In genomic region chr12:56101045-56101444, GRCh38 we compare ENCODE assay signal across 18 cellular contexts. TPM values are rescaled to one million over a fixed set of nuclear protein-coding genes. Genes with fewer than 3 reads are reported as not detected.
DNase-seq lines count a peak whose midpoint lies in the region; TF ChIP-seq lines count a peak whose summit lies in the region.
"Had no signal": no experiment of that assay in that cellular context is flagged by ENCODE, and none has a peak within 500 bp of the region (broad histone marks: within the 10 kb centered on the region; RNA-seq: fewer than 3 reads in every experiment).

No MANE protein-coding gene starts in this region.

- H3K27ac ChIP-seq in 22Rv1 (peak overlapping the region; percentile 92; the same call in 1 of the 2 replicates), HEK293 (ENCODE audit: extremely low read depth, low read depth, low read length) (no peak overlapping the region), OCI-LY7 (ENCODE audit: low read depth, low read length, poor library complexity, severe bottlenecking) (no peak overlapping the region)
- H3K27ac ChIP-seq: PC-9 had no signal

- H3K4me3 Mint-ChIP-seq in activated CD4-positive, alpha-beta T cell treated with anti-CD3 and anti-CD28 coated beads, Interleukin-2, amount 10 ng/mL, durations not matched to agents 7 days and 5 days: no peak overlapping the region
- no peak overlapping the region for H3K4me3 Mint-ChIP-seq in activated CD4-positive, alpha-beta T cell treated with anti-CD3 and anti-CD28 coated beads, Interleukin-2, amount 10 ng/mL, durations not matched to agents 24 days and 14 days
- H3K4me3 Mint-ChIP-seq in endothelial cell (ENCODE audit: unreplicated experiment): peak overlapping the region; percentile 65
- H3K4me3 Mint-ChIP-seq: B cell had no signal

- H3K36me3 ChIP-seq in HEK293 (ENCODE audit: control insufficient read depth in 2 of 2, insufficient read depth in 1 of 2, low read length in 2 of 2): peaks cover 0 to 20% of the 10 kb centered on the region in 2 experiments; a peak in 2 of 3 replicates
- peaks cover 15% of the 10 kb centered on the region for H3K36me3 ChIP-seq in OCI-LY7 (ENCODE audit: insufficient read depth, low read length)

- no peak overlapping the region for H2AFZ ChIP-seq in OCI-LY7 (ENCODE audit: low read length)
- H2AFZ ChIP-seq: PC-9 had no signal

- no peak overlapping the region for H3K4me2 ChIP-seq in OCI-LY7 (ENCODE audit: low read length)
- H3K4me2 ChIP-seq: PC-9 had no signal

- H3K79me2 ChIP-seq in OCI-LY7 (ENCODE audit: insufficient read depth, low read depth, low read length): peaks cover 17% of the 10 kb centered on the region

- peaks cover 44% of the 10 kb centered on the region for H3K4me1 Mint-ChIP-seq in activated CD4-positive, alpha-beta T cell treated with anti-CD3 and anti-CD28 coated beads, Interleukin-2, amount 10 ng/mL, durations not matched to agents 7 days and 5 days
- peaks cover 27% of the 10 kb centered on the region for H3K4me1 Mint-ChIP-seq in activated CD4-positive, alpha-beta T cell treated with anti-CD3 and anti-CD28 coated beads, Interleukin-2, amount 10 ng/mL, durations not matched to agents 24 days and 14 days
- peaks cover 33% of the 10 kb centered on the region for H3K4me1 Mint-ChIP-seq in endothelial cell (ENCODE audit: unreplicated experiment)

- no peak for TF ChIP-seq CTCF in 22Rv1 (IDR thresholded peaks at IDR 0.05)
- no peak for TF ChIP-seq CTCF in HEK293 (tag by site-specific recombination; IDR thresholded peaks at IDR 0.05)
- no peak for TF ChIP-seq CTCF in endothelial cell (IDR thresholded peaks at IDR 0.05; ENCODE audit: unreplicated experiment)
- no peak for TF ChIP-seq CTCF in OCI-LY7 (conservative IDR thresholded peaks at IDR 0.05; ENCODE audit: low read length)

- intact Hi-C loops in activated CD4-positive, alpha-beta T cell treated with anti-CD3 and anti-CD28 coated beads, Interleukin-2, amount 10 ng/mL, durations not matched to agents 24 days and 14 days (cut with micrococcal nuclease): loop anchor here (5.0 kb wide), 2 partner anchors 346 to 359 kb away; partner anchors contain the start of genes GDF11 and TIMELESS
- intact Hi-C loops in OCI-LY7 (cut with micrococcal nuclease; ENCODE audit: unreplicated experiment): no loop called here
- intact Hi-C loops in posterior vena cava (cut with DNase I): no loop called here

- peak overlapping the region; percentile 81 for H3K27ac Mint-ChIP-seq in activated CD4-positive, alpha-beta T cell treated with anti-CD3 and anti-CD28 coated beads, Interleukin-2, amount 10 ng/mL, durations not matched to agents 7 days and 5 days
- no peak overlapping the region for H3K27ac Mint-ChIP-seq in activated CD4-positive, alpha-beta T cell treated with anti-CD3 and anti-CD28 coated beads, Interleukin-2, amount 10 ng/mL, durations not matched to agents 24 days and 14 days
- H3K27ac Mint-ChIP-seq in endothelial cell (ENCODE audit: unreplicated experiment): no peak overlapping the region
- H3K27ac Mint-ChIP-seq: B cell had no signal

- 0 out of 2 replicates have a peak, but pooled peaks cover under 1% of the 10 kb centered on the region for H3K4me1 ChIP-seq in HEK293 (ENCODE audit: control insufficient read depth, insufficient read depth, low read length)
- H3K4me1 ChIP-seq in OCI-LY7 (ENCODE audit: insufficient read depth, low read length, poor library complexity, severe bottlenecking): peaks cover 15% of the 10 kb centered on the region

- peaks cover 8% of the 10 kb centered on the region for H3K27me3 Mint-ChIP-seq in activated CD4-positive, alpha-beta T cell treated with anti-CD3 and anti-CD28 coated beads, Interleukin-2, amount 10 ng/mL, durations not matched to agents 7 days and 5 days
- peaks cover 13% of the 10 kb centered on the region for H3K27me3 Mint-ChIP-seq in activated CD4-positive, alpha-beta T cell treated with anti-CD3 and anti-CD28 coated beads, Interleukin-2, amount 10 ng/mL, durations not matched to agents 24 days and 14 days
- H3K27me3 Mint-ChIP-seq in endothelial cell (ENCODE audit: unreplicated experiment): peaks cover 5% of the 10 kb centered on the region

- no peak for DNase-seq in activated CD4-positive, alpha-beta T cell treated with anti-CD3 and anti-CD28 coated beads, Interleukin-2, amount 10 ng/mL, durations not matched to agents 7 days and 5 days
- no peak for DNase-seq in activated CD4-positive, alpha-beta T cell treated with anti-CD3 and anti-CD28 coated beads, Interleukin-2, amount 10 ng/mL, durations not matched to agents 24 days and 14 days
- DNase-seq in endothelial cell (ENCODE audit: low spot score) (no peak), OCI-LY7 (ENCODE audit: low spot score) (no peak), superior temporal gyrus (ENCODE audit: extremely low spot score) (no peak), posterior vena cava (ENCODE audit: low spot score) (no peak)
- DNase-seq: DMS79, GOT3, MM.1S, NCI-H1092, NCI-H1436 treated with DMSO at 0.1 percent for 48 hours, NCI-H2029, NCI-H345, NCI-H526, PC-9 had no signal

- no peaks in the 10 kb centered on the region for H3K9me3 Mint-ChIP-seq in activated CD4-positive, alpha-beta T cell treated with anti-CD3 and anti-CD28 coated beads, Interleukin-2, amount 10 ng/mL, durations not matched to agents 7 days and 5 days
- H3K9me3 Mint-ChIP-seq in activated CD4-positive, alpha-beta T cell treated with anti-CD3 and anti-CD28 coated beads, Interleukin-2, amount 10 ng/mL, durations not matched to agents 24 days and 14 days: no peaks in the 10 kb centered on the region
- no peaks in the 10 kb centered on the region for H3K9me3 Mint-ChIP-seq in endothelial cell (ENCODE audit: unreplicated experiment)

- peaks cover 8% of the 10 kb centered on the region for H4K20me1 ChIP-seq in OCI-LY7 (ENCODE audit: insufficient read depth, low read length)

- H3K9me2 ChIP-seq in OCI-LY7 (ENCODE audit: insufficient read depth, low read length): no peaks in the 10 kb centered on the region

- H3K9me3 ChIP-seq in HEK293 (ENCODE audit: control insufficient read depth, insufficient read depth, low read depth, low read length) (no peaks in the 10 kb centered on the region), OCI-LY7 (ENCODE audit: low read length) (no peaks in the 10 kb centered on the region)

- no TSS peak for BruUV-seq in OCI-LY7 (replicated peaks; lab: Mats Ljungman, UMichigan)

- no peak overlapping the region for H3K4me3 ChIP-seq in HEK293 (ENCODE audit: low read depth, low read length)
- no peak overlapping the region for H3K4me3 ChIP-seq in OCI-LY7 (ENCODE audit: low read depth, low read length, poor library complexity, severe bottlenecking)
- H3K4me3 ChIP-seq: PC-9 had no signal

- peaks cover 20% of the 10 kb centered on the region for H3K36me3 Mint-ChIP-seq in activated CD4-positive, alpha-beta T cell treated with anti-CD3 and anti-CD28 coated beads, Interleukin-2, amount 10 ng/mL, durations not matched to agents 7 days and 5 days (ENCODE audit: low read depth)
- H3K36me3 Mint-ChIP-seq in activated CD4-positive, alpha-beta T cell treated with anti-CD3 and anti-CD28 coated beads, Interleukin-2, amount 10 ng/mL, durations not matched to agents 24 days and 14 days (ENCODE audit: low read depth): peaks cover 18% of the 10 kb centered on the region
- peaks cover 8% of the 10 kb centered on the region for H3K36me3 Mint-ChIP-seq in endothelial cell (ENCODE audit: low read depth, unreplicated experiment)

- POLR2A ChIA-PET in activated CD4-positive, alpha-beta T cell treated with anti-CD3 and anti-CD28 coated beads, Interleukin-2, amount 10 ng/mL, durations not matched to agents 7 days and 5 days (lab: Charles Lee): no interaction called here
- POLR2A ChIA-PET in HEK293 (lab: Yijun Ruan, JAX) (interaction anchor here (0.7 to 1.0 kb wide), 2 partner anchors 66 to 223 kb away, joined by 4 to 8 read pairs; no protein-coding TSS in a partner anchor), OCI-LY7 (lab: Charles Lee) (interaction anchor here (0.6 kb wide), 1 partner anchor 369 kb away, joined by 3 read pairs; no protein-coding TSS in a partner anchor)

- CTCF ChIA-PET in activated CD4-positive, alpha-beta T cell treated with anti-CD3 and anti-CD28 coated beads, Interleukin-2, amount 10 ng/mL, durations not matched to agents 7 days and 5 days (lab: Charles Lee): interaction anchor here (0.8 to 5.5 kb wide), 2 partner anchors 16 kb away, joined by 3 to 41 read pairs; partner anchors contain the start of genes RPL41 and ZC3H10
- CTCF ChIA-PET in HEK293 (lab: Yijun Ruan, JAX) (interaction anchor here (0.6 to 2.6 kb wide), 2 partner anchors 20 to 54 kb away, joined by 4 to 8 read pairs; no protein-coding TSS in a partner anchor), OCI-LY7 (lab: Charles Lee; ENCODE audit: unreplicated experiment) (no interaction called here)

RNA-seq across cellular contexts. Expression of gene PA2G4, which starts 3.3 kb away (rescaled TPM):
- total RNA-seq in activated CD4-positive, alpha-beta T cell treated with anti-CD3 and anti-CD28 coated beads, Interleukin-2, amount 10 ng/mL, durations not matched to agents 7 days and 5 days: 100 to 1,000 TPM; 244 to 289 TPM
- 453 and 472 TPM in 2 replicates for total RNA-seq in activated CD4-positive, alpha-beta T cell treated with anti-CD3 and anti-CD28 coated beads, Interleukin-2, amount 10 ng/mL, durations not matched to agents 24 days and 14 days
- 84.3 TPM for total RNA-seq in endothelial cell (ENCODE audit: unreplicated experiment)
- total RNA-seq in OCI-LY7 (2014; rRNA removed; shearing (Covaris generic)): 358 and 437 TPM in 2 replicates
- total RNA-seq in OCI-LY7 (2022): 280 and 289 TPM in 2 replicates
- total RNA-seq in posterior vena cava: 10 to 100 TPM; 59.3 to 71.7 TPM

RNA-seq across cellular contexts. Expression of gene RPL41, which starts 15.4 kb away (rescaled TPM):
- 1,000 to 10,000 TPM; 3,940 to 4,815 TPM for total RNA-seq in activated CD4-positive, alpha-beta T cell treated with anti-CD3 and anti-CD28 coated beads, Interleukin-2, amount 10 ng/mL, durations not matched to agents 7 days and 5 days
- 3,831 and 3,993 TPM in 2 replicates for total RNA-seq in activated CD4-positive, alpha-beta T cell treated with anti-CD3 and anti-CD28 coated beads, Interleukin-2, amount 10 ng/mL, durations not matched to agents 24 days and 14 days
- total RNA-seq in endothelial cell (ENCODE audit: unreplicated experiment) (3,242 TPM), OCI-LY7 (2022) (4,745 and 4,976 TPM in 2 replicates), posterior vena cava (1,000 to 10,000 TPM; 2,364 to 2,753 TPM)
- total RNA-seq in OCI-LY7 (2014; rRNA removed; shearing (Covaris generic)): 4,534 and 5,932 TPM in 2 replicates

RNA-seq across cellular contexts. Expression of gene ZC3H10, which starts 17.0 kb away (rescaled TPM):
- 1 to 10 TPM; 8.2 to 9.1 TPM for total RNA-seq in activated CD4-positive, alpha-beta T cell treated with anti-CD3 and anti-CD28 coated beads, Interleukin-2, amount 10 ng/mL, durations not matched to agents 7 days and 5 days
- 8.9 and 11.2 TPM in 2 replicates for total RNA-seq in activated CD4-positive, alpha-beta T cell treated with anti-CD3 and anti-CD28 coated beads, Interleukin-2, amount 10 ng/mL, durations not matched to agents 24 days and 14 days
- total RNA-seq in endothelial cell (ENCODE audit: unreplicated experiment) (10.4 TPM), OCI-LY7 (2022) (15.8 and 16.5 TPM in 2 replicates), posterior vena cava (1 to 10 TPM; 7.9 to 8.0 TPM)
- total RNA-seq in OCI-LY7 (2014; rRNA removed; shearing (Covaris generic)): 11.9 and 12.6 TPM in 2 replicates

RNA-seq across cellular contexts. Expression of gene ERBB3, which starts 21.1 kb away (rescaled TPM):
- total RNA-seq in activated CD4-positive, alpha-beta T cell treated with anti-CD3 and anti-CD28 coated beads, Interleukin-2, amount 10 ng/mL, durations not matched to agents 7 days and 5 days: 1 to 10 TPM; 1.3 to 1.5 TPM
- 0.14 and 0.57 TPM in 2 replicates for total RNA-seq in activated CD4-positive, alpha-beta T cell treated with anti-CD3 and anti-CD28 coated beads, Interleukin-2, amount 10 ng/mL, durations not matched to agents 24 days and 14 days
- total RNA-seq in endothelial cell (ENCODE audit: unreplicated experiment) (4.2 TPM), OCI-LY7 (2022) (0.83 TPM in 1 of 2 replicates, not detected in the other), posterior vena cava (1 to 10 TPM in 1 of 2 donors, under 1 TPM in 1; 0.71 to 1.4 TPM)
- not detected in 2 replicates for total RNA-seq in OCI-LY7 (2014; rRNA removed; shearing (Covaris generic))
- total RNA-seq: B cell had no signal

RNA-seq across cellular contexts. Expression of gene ESYT1, which starts 27.0 kb away (rescaled TPM):
- 100 to 1,000 TPM; 367 to 399 TPM for total RNA-seq in activated CD4-positive, alpha-beta T cell treated with anti-CD3 and anti-CD28 coated beads, Interleukin-2, amount 10 ng/mL, durations not matched to agents 7 days and 5 days
- total RNA-seq in activated CD4-positive, alpha-beta T cell treated with anti-CD3 and anti-CD28 coated beads, Interleukin-2, amount 10 ng/mL, durations not matched to agents 24 days and 14 days: 155 and 158 TPM in 2 replicates
- total RNA-seq in endothelial cell (ENCODE audit: unreplicated experiment): 302 TPM
- 74.6 and 85.9 TPM in 2 replicates for total RNA-seq in OCI-LY7 (2014; rRNA removed; shearing (Covaris generic))
- total RNA-seq in OCI-LY7 (2022): 108 and 112 TPM in 2 replicates
- 100 to 1,000 TPM; 113 to 120 TPM for total RNA-seq in posterior vena cava
